Comparison of ENCODE assay signal across 9 cellular contexts in genomic region chr16:67937713-67938112, GRCh38. TPM values are rescaled to one million over a fixed set of nuclear protein-coding genes. Genes with fewer than 3 reads are reported as not detected.
DNase-seq lines count a peak whose midpoint lies in the region; ATAC-seq and TF ChIP-seq lines count a peak whose summit lies in the region.
"Not testable (repeated sequence)": the region's sequence is repeated elsewhere in the genome, so short reads cannot be mapped to it uniquely, and the experiment has no call there.
"Had no signal": no experiment of that assay in that cellular context is flagged by ENCODE, and none has a peak within 500 bp of the region (broad histone marks: within the 10 kb centered on the region; RNA-seq: fewer than 3 reads in every experiment).

No MANE protein-coding gene starts in this region.

- not testable (repeated sequence) for H3K9me2 ChIP-seq in HCT116 (ENCODE audit: insufficient read depth)

- H3K27ac ChIP-seq in HCT116 (ENCODE audit: low read depth, low read length) (peak overlapping the region; percentile 83; the same call in 1 of the 2 replicates), esophagus muscularis mucosa (replicated peaks in 1 of 4) (peak overlapping the region in 3 of 4 donors; percentile 86 to 92 (median 91)), transverse colon (peak overlapping the region; percentile 90 to 97 (median 96))

- ATAC-seq in HCT116: not testable (repeated sequence)

- not testable (repeated sequence) for H3K27me3 ChIP-seq in HCT116 (ENCODE audit: insufficient read depth, low read length); esophagus muscularis mucosa; transverse colon

- peak overlapping the region; percentile 96 for H3K4me3 Mint-ChIP-seq in T-helper 1 cell treated with Interleukin-12 subunit alpha and Interleukin-12 subunit beta and Interleukin-4 antibody, amounts not matched to agents 30 μg/mL and 1 μg/mL, for 36 hours
- H3K4me3 Mint-ChIP-seq in activated naive CD4-positive, alpha-beta T cell treated with anti-CD3 and anti-CD28 coated beads, Interleukin-2, amount 50 U/mL, for 24 hours: peak overlapping the region; percentile 100
- H3K4me3 Mint-ChIP-seq in nephron: peak overlapping the region; percentile 100

- intact Hi-C loops in HCT116 (cut with micrococcal nuclease): loop anchor here (5.0 to 10.0 kb wide), 2 partner anchors 120 to 413 kb away; partner anchors contain the start of gene RIPOR1
- intact Hi-C loops in esophagus muscularis mucosa (cut with DNase I); transverse colon (cut with DNase I; ENCODE audit: low total_unique reads): not testable (repeated sequence)

- RAD21 ChIA-PET in HCT116 (lab: Charles Lee; ENCODE audit: low non-redundant PET in 1 of 2, low total read pairs in 2 of 2, uncharacterized antibody in 2 of 2, unreplicated experiment in 2 of 2): interaction anchor here in 1 of 2 experiments (0.7 kb wide), 1 partner anchor 58 kb away, joined by 4 read pairs; no protein-coding TSS in a partner anchor

- not testable (repeated sequence) for H4K20me1 ChIP-seq in HCT116 (ENCODE audit: insufficient read depth)

- not testable (repeated sequence) for H3K4me3 ChIP-seq in HCT116 (replicated peaks in 1 of 2; ENCODE audit: low read depth in 1 of 2, low read length in 2 of 2); esophagus muscularis mucosa; transverse colon

- peak overlapping the region; percentile 73 for H3K27ac Mint-ChIP-seq in T-helper 1 cell treated with Interleukin-12 subunit alpha and Interleukin-12 subunit beta and Interleukin-4 antibody, amounts not matched to agents 30 μg/mL and 1 μg/mL, for 36 hours
- not testable (repeated sequence) for H3K27ac Mint-ChIP-seq in activated naive CD4-positive, alpha-beta T cell treated with anti-CD3 and anti-CD28 coated beads, Interleukin-2, amount 50 U/mL, for 24 hours
- H3K27ac Mint-ChIP-seq in nephron: peak overlapping the region in 1 of 3 experiments; percentile 99

- peak overlapping the region; percentile 98 for H3K4me2 ChIP-seq in HCT116 (ENCODE audit: low read length)

- CTCF ChIA-PET in HCT116 (lab: Charles Lee): interaction anchor here (1.4 kb wide), 1 partner anchor 103 kb away, joined by 3 read pairs; no protein-coding TSS in a partner anchor

- WGBS in esophagus muscularis mucosa: 93% methylated on average over 5 of the region's 5 CpGs
- 94 to 100% methylated on average over 1 to 5 of the region's 5 CpGs for WGBS in transverse colon (ENCODE audit: low coverage in 1 of 2), 2 donors

- not testable (repeated sequence) for H3K9me3 ChIP-seq in HCT116 (ENCODE audit: control insufficient read depth in 1 of 2, insufficient read depth in 1 of 2, low read depth in 1 of 2, low read length in 2 of 2); esophagus muscularis mucosa; transverse colon

- POLR2A ChIA-PET in HCT116 (lab: Charles Lee): not testable (repeated sequence)

- H3K79me2 ChIP-seq in HCT116 (ENCODE audit: insufficient read depth, low read length): peaks cover 33% of the 10 kb centered on the region

- H3K4me1 Mint-ChIP-seq in T-helper 1 cell treated with Interleukin-12 subunit alpha and Interleukin-12 subunit beta and Interleukin-4 antibody, amounts not matched to agents 30 μg/mL and 1 μg/mL, for 36 hours (ENCODE audit: low read depth): peaks cover 40% of the 10 kb centered on the region
- H3K4me1 Mint-ChIP-seq in activated naive CD4-positive, alpha-beta T cell treated with anti-CD3 and anti-CD28 coated beads, Interleukin-2, amount 50 U/mL, for 24 hours: peaks cover 56% of the 10 kb centered on the region
- peaks cover 30% of the 10 kb centered on the region for H3K4me1 Mint-ChIP-seq in nephron

- not testable (repeated sequence) for TF ChIP-seq CTCF in HCT116 (IDR thresholded peaks at IDR 0.05 in 2 of 3, conservative IDR thresholded peaks at IDR 0.05 in 1 of 3; ENCODE audit: borderline replicate concordance in 1 of 3, insufficient read depth in 1 of 3, low read depth in 2 of 3, low read length in 2 of 3); esophagus muscularis mucosa (IDR thresholded peaks at IDR 0.05); nephron (IDR thresholded peaks at IDR 0.05; ENCODE audit: unreplicated experiment in 3 of 3); transverse colon (IDR thresholded peaks at IDR 0.05)

- TF ChIP-seq POLR2A in HCT116 (IDR thresholded peaks at IDR 0.05; ENCODE audit: borderline replicate concordance, extremely low read depth, insufficient read depth, insufficient read length); esophagus muscularis mucosa (IDR thresholded peaks at IDR 0.05; ENCODE audit: low read depth); transverse colon (IDR thresholded peaks at IDR 0.05): not testable (repeated sequence)

- BruUV-seq in HCT116 (replicated peaks; lab: Mats Ljungman, UMichigan): not testable (repeated sequence)

- in situ Hi-C loops in transverse colon (cut with MboI; ENCODE audit: low pct_ligation_motif_present in 1 of 4, low pct_unique_long_range_greater_than_20kb in 1 of 4, low sequenced_read_pairs in 3 of 4): not testable (repeated sequence)

- H3K9me3 Mint-ChIP-seq in T-helper 1 cell treated with Interleukin-12 subunit alpha and Interleukin-12 subunit beta and Interleukin-4 antibody, amounts not matched to agents 30 μg/mL and 1 μg/mL, for 36 hours; activated naive CD4-positive, alpha-beta T cell treated with anti-CD3 and anti-CD28 coated beads, Interleukin-2, amount 50 U/mL, for 24 hours; nephron: not testable (repeated sequence)

- H3K9ac ChIP-seq in HCT116 (ENCODE audit: low read length): not testable (repeated sequence)

- H3K27me3 Mint-ChIP-seq in T-helper 1 cell treated with Interleukin-12 subunit alpha and Interleukin-12 subunit beta and Interleukin-4 antibody, amounts not matched to agents 30 μg/mL and 1 μg/mL, for 36 hours (ENCODE audit: low read depth); activated naive CD4-positive, alpha-beta T cell treated with anti-CD3 and anti-CD28 coated beads, Interleukin-2, amount 50 U/mL, for 24 hours; nephron (ENCODE audit: low read depth): not testable (repeated sequence)

- peaks cover 31% of the 10 kb centered on the region for H3K36me3 Mint-ChIP-seq in T-helper 1 cell treated with Interleukin-12 subunit alpha and Interleukin-12 subunit beta and Interleukin-4 antibody, amounts not matched to agents 30 μg/mL and 1 μg/mL, for 36 hours (ENCODE audit: low read depth)
- not testable (repeated sequence) for H3K36me3 Mint-ChIP-seq in activated naive CD4-positive, alpha-beta T cell treated with anti-CD3 and anti-CD28 coated beads, Interleukin-2, amount 50 U/mL, for 24 hours; nephron (ENCODE audit: low read depth)

- H3K4me1 ChIP-seq in HCT116 (ENCODE audit: control insufficient read depth in 1 of 2, insufficient read depth in 2 of 2, low read length in 2 of 2) (peaks cover 3 to 42% of the 10 kb centered on the region in 2 experiments; a peak in 3 of 4 replicates), esophagus muscularis mucosa (peaks cover 19 to 54% (median 41%) of the 10 kb centered on the region in 4 donors), transverse colon (peaks cover 22 to 25% (median 23%) of the 10 kb centered on the region in 4 donors)

- TF ChIP-seq EP300 in esophagus muscularis mucosa (IDR thresholded peaks at IDR 0.05); transverse colon (IDR thresholded peaks at IDR 0.05; ENCODE audit: low read depth): not testable (repeated sequence)

- not testable (repeated sequence) for H2AFZ ChIP-seq in HCT116 (ENCODE audit: low read depth, low read length, poor library complexity, severe bottlenecking)

- TF ChIP-seq RAD21 in HCT116 (IDR thresholded peaks at IDR 0.05; ENCODE audit: low read depth): not testable (repeated sequence)

- H3K36me3 ChIP-seq in HCT116 (ENCODE audit: control insufficient read depth in 1 of 2, insufficient read depth in 2 of 2, low read length in 2 of 2): peaks cover 0 to 14% of the 10 kb centered on the region in 2 experiments; a peak in 1 of 4 replicates
- peaks cover 11 to 54% (median 36%) of the 10 kb centered on the region in 4 donors for H3K36me3 ChIP-seq in esophagus muscularis mucosa
- H3K36me3 ChIP-seq in transverse colon: not testable (repeated sequence)

- DNase-seq in HCT116 (ENCODE audit: low read depth, low spot score); esophagus muscularis mucosa (ENCODE audit: extremely low spot score); transverse colon: not testable (repeated sequence)

RNA-seq across cellular contexts. Expression of gene PSMB10, which starts 1.1 kb away (rescaled TPM):
- 41.0 TPM for total RNA-seq in HCT116 (2021; ENCODE audit: unreplicated experiment)
- 62.9 and 67.9 TPM in 2 replicates for polyA plus RNA-seq in HCT116 (2012)
- 10 to 100 TPM; 17.2 to 51.6 (median 36.1) TPM for total RNA-seq in esophagus muscularis mucosa
- 100 to 1,000 TPM in 1 of 4 donors, 10 to 100 TPM in 3; 65.6 to 100 (median 68.6) TPM for total RNA-seq in transverse colon

RNA-seq across cellular contexts. Expression of gene CTRL, which starts 6.1 kb away (rescaled TPM):
- total RNA-seq in HCT116 (2021; ENCODE audit: unreplicated experiment): 3.4 TPM
- polyA plus RNA-seq in HCT116 (2012): 0.84 and 1.7 TPM in 2 replicates
- 1 to 10 TPM in 1 of 4 donors, under 1 TPM in 2, not detected in 1; 0.80 to 1.1 (median 0.99) TPM for total RNA-seq in esophagus muscularis mucosa
- total RNA-seq in transverse colon: 1 to 10 TPM in 3 of 4 donors, not detected in 1; 1.6 to 2.1 (median 1.6) TPM

RNA-seq across cellular contexts. Expression of gene LCAT, which starts 6.2 kb away (rescaled TPM):
- 17.6 TPM for total RNA-seq in HCT116 (2021; ENCODE audit: unreplicated experiment)
- polyA plus RNA-seq in HCT116 (2012): 11.2 and 14.1 TPM in 2 replicates
- 10 to 100 TPM; 13.9 to 43.1 (median 22.0) TPM for total RNA-seq in esophagus muscularis mucosa
- total RNA-seq in transverse colon: 10 to 100 TPM in 1 of 4 donors, 1 to 10 TPM in 3; 2.2 to 30.7 (median 4.2) TPM

RNA-seq across cellular contexts. Expression of gene SLC12A4, which starts 30.7 kb away (rescaled TPM):
- total RNA-seq in HCT116 (2021; ENCODE audit: unreplicated experiment) (46.0 TPM), esophagus muscularis mucosa (100 to 1,000 TPM in 1 of 4 donors, 10 to 100 TPM in 3; 65.8 to 142 (median 81.3) TPM), transverse colon (10 to 100 TPM; 18.1 to 46.4 (median 25.4) TPM)
- polyA plus RNA-seq in HCT116 (2012): 33.3 and 54.0 TPM in 2 replicates

RNA-seq across cellular contexts. Expression of gene DPEP3, which starts 42.6 kb away (rescaled TPM):
- total RNA-seq in HCT116 (2021; ENCODE audit: unreplicated experiment): not detected
- not detected in 2 replicates for polyA plus RNA-seq in HCT116 (2012)
- total RNA-seq in esophagus muscularis mucosa: under 1 TPM in 1 of 4 donors, not detected in 3; 0.17 TPM
- total RNA-seq in transverse colon: not detected
- total RNA-seq: aorta, glomerular endothelial cell, sciatic nerve had no signal
- polyA plus RNA-seq: aorta had no signal
